In the genomic region with DNA sequence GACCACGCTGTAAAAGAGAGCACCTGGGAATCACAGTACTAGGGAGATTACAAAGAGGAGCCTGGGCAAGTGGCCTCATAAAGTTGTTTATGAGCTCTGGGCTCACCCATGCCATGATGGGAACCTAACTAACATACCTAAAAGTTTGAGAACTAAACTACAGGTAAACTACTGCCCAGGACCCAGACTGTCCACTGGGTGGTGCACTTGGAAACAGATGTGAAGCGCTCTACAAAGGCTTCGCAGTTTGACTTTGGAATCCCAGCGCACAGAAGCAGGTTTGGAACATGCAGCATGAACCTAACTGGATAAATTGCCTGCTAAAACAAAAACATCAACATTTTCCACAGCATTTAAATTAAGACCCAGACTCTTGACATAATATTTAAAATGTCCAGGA, we compare ENCODE assay signal across 8 cellular contexts.
DNase-seq lines count a peak whose midpoint lies in the region; ATAC-seq and TF ChIP-seq lines count a peak whose summit lies in the region.

No MANE protein-coding gene starts in this region.

- DNase-seq in NCI-H1417 (lab: John Stamatoyannopoulos, UW) (peak; percentile 2 to 58 (median 4)), NCI-H1417 treated with DMSO at 0.1 percent for 48 hours (lab: John Stamatoyannopoulos, UW) (no peak), HT1080 (ENCODE audit: low read depth) (peak; percentile 3), astrocyte of the spinal cord (ENCODE audit: low read depth, low spot score) (no peak), osteocyte (ENCODE audit: extremely low spot score, unreplicated experiment) (no peak), posterior cingulate gyrus (no peak)
- DNase-seq in stimulated activated CD8-positive, alpha-beta memory T cell treated with anti-CD3 and anti-CD28 coated beads, Interleukin-4, amount 100 ng/mL, for 48 hours, result no peak

- in situ Hi-C loops in astrocyte of the spinal cord (cut with HindIII; ENCODE audit: low sequenced_read_pairs), result no loop called here

- no peak for ATAC-seq in HG03045 (IDR thresholded peaks at IDR 0.05; ENCODE audit: unreplicated experiment)

- no peaks in the 10 kb centered on the region for H3K36me3 Mint-ChIP-seq in osteocyte (ENCODE audit: unreplicated experiment)

- H3K4me1 Mint-ChIP-seq in osteocyte (ENCODE audit: unreplicated experiment), result no peaks in the 10 kb centered on the region

- no peak overlapping the region for H3K4me3 ChIP-seq in astrocyte of the spinal cord (ENCODE audit: low read depth, low read length)

- no peak overlapping the region for H3K27ac Mint-ChIP-seq in osteocyte (ENCODE audit: unreplicated experiment)

- peak; percentile 15 for TF ChIP-seq CTCF in astrocyte of the spinal cord (IDR thresholded peaks at IDR 0.05; ENCODE audit: low read depth, low read length)
- peak; percentile 20 for TF ChIP-seq CTCF in osteocyte (IDR thresholded peaks at IDR 0.05)

- no peak overlapping the region for H3K4me3 Mint-ChIP-seq in osteocyte (ENCODE audit: unreplicated experiment)

- H3K27me3 Mint-ChIP-seq in osteocyte (ENCODE audit: unreplicated experiment), result peaks cover 15% of the 10 kb centered on the region

- intact Hi-C loops in posterior cingulate gyrus (cut with DNase I), result no loop called here

- H3K9me3 Mint-ChIP-seq in osteocyte (ENCODE audit: unreplicated experiment), result no peaks in the 10 kb centered on the region

Comparison
In these comparisons a context has a peak if more than half of its experiments do, and no peak if none do; other contexts are left out.
1. DNase-seq: peak in NCI-H1417 (3 of 3) and HT1080 (single experiment); none in NCI-H1417 treated with DMSO at 0.1 percent for 48 hours (single experiment), astrocyte of the spinal cord (single experiment), osteocyte (single experiment), posterior cingulate gyrus (0 of 10) and stimulated activated CD8-positive, alpha-beta memory T cell treated with anti-CD3 and anti-CD28 coated beads, Interleukin-4, amount 100 ng/mL, for 48 hours (single experiment).